In the genomic region with DNA sequence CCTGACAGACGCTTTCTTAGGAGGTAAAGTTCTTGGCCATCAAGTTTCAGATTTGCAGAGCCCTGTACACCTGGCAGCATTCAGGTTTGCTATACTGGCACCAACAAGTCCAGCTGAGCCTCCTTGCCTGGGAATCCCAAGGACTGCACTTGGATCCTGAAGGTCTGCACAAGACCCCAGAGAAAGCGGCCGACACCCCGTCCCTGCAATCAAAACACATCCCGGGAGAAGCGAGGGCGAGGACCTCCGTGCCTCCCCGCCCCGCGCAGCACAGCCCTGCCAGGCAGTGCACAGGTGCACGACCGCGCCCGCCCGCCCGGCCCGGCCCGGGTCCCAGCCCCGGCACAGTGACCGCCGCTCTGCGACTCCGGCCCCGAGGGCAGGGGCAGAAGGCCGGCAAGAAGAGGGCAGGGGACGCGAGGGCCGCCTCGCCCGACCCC, we compare ENCODE assay signal across 8 cellular contexts. TPM values are rescaled to one million over a fixed set of nuclear protein-coding genes. Genes with fewer than 3 reads are reported as not detected.
DNase-seq lines count a peak whose midpoint lies in the region; ATAC-seq and TF ChIP-seq lines count a peak whose summit lies in the region.

No MANE protein-coding gene starts in this region.

- no peaks in the 10 kb centered on the region for H3K9me3 ChIP-seq in CD8-positive, alpha-beta T cell (ENCODE audit: low read length)
- H3K9me3 ChIP-seq in NT2/D1 (ENCODE audit: insufficient read depth, low read length) = no peaks in the 10 kb centered on the region
- H3K9me3 ChIP-seq in mucosa of rectum (ENCODE audit: control insufficient read depth in 2 of 2, low read length in 2 of 2) = no peaks in the 10 kb centered on the region

- H3K9ac ChIP-seq in NT2/D1 (ENCODE audit: insufficient read length, low read depth) = peak overlapping the region; percentile 80
- peak overlapping the region; percentile 81 to 91 for H3K9ac ChIP-seq in mucosa of rectum (ENCODE audit: low read depth in 1 of 2, low read length in 2 of 2)

- H3K27ac ChIP-seq in CD8-positive, alpha-beta T cell (ENCODE audit: low read depth, low read length) = peak overlapping the region; percentile 89
- peak overlapping the region; percentile 83 to 98 for H3K27ac ChIP-seq in coronary artery
- peak overlapping the region; percentile 93 for H3K27ac ChIP-seq in mucosa of rectum (ENCODE audit: low read depth in 2 of 2, low read length in 2 of 2)

- intact Hi-C loops in CD8-positive, alpha-beta T cell (cut with DNase I, micrococcal nuclease) = loop anchor here (1.0 to 5.0 kb wide), 11 partner anchors 103 to 1114 kb away; a partner anchor contains a TSS
- intact Hi-C loops in posterior vena cava (cut with DNase I) = loop anchor here in 1 of 2 donors (5.0 kb wide), 1 partner anchor 104 kb away; no protein-coding TSS in a partner anchor

- no peak for ATAC-seq in CD8-positive, alpha-beta T cell
- ATAC-seq in GM21717 (IDR thresholded peaks at IDR 0.05; ENCODE audit: unreplicated experiment) = peak; percentile 26

- peak overlapping the region; percentile 91 for H3K27ac Mint-ChIP-seq in CD8-positive, alpha-beta T cell

- no peaks in the 10 kb centered on the region for H3K36me3 ChIP-seq in CD8-positive, alpha-beta T cell (ENCODE audit: insufficient read depth, low read length)
- H3K36me3 ChIP-seq in NT2/D1 (ENCODE audit: insufficient read depth, insufficient read length, low read length) (peaks cover 3% of the 10 kb centered on the region), mucosa of rectum (ENCODE audit: control insufficient read depth in 2 of 2, insufficient read depth in 2 of 2, low read length in 2 of 2) (no peaks in the 10 kb centered on the region)

- H3K4me3 ChIP-seq in CD8-positive, alpha-beta T cell (ENCODE audit: low read depth, low read length) = peak overlapping the region; percentile 100
- H3K4me3 ChIP-seq in NT2/D1 (ENCODE audit: insufficient read length, low read depth) (peak overlapping the region; percentile 72), coronary artery (peak overlapping the region; percentile 98), mucosa of rectum (ENCODE audit: low read length in 2 of 2) (peak overlapping the region; percentile 85 to 87)

- H3K4me1 Mint-ChIP-seq in CD8-positive, alpha-beta T cell (ENCODE audit: low read depth) = peaks cover 51% of the 10 kb centered on the region

- peak in 3 of 7 experiments; percentile 5 to 18 (median 9) for DNase-seq in CD8-positive, alpha-beta T cell
- DNase-seq in NT2/D1 (ENCODE audit: low read depth, low spot score) (no peak), coronary artery (ENCODE audit: low spot score) (peak; percentile 80), SK-N-DZ (ENCODE audit: low spot score) (no peak), posterior vena cava (ENCODE audit: low spot score) (no peak), HuH-7 (ENCODE audit: low spot score) (no peak)

- no peak for TF ChIP-seq CTCF in CD8-positive, alpha-beta T cell (IDR thresholded peaks at IDR 0.05)
- no peak for TF ChIP-seq CTCF in coronary artery (IDR thresholded peaks at IDR 0.05)

- H3K27me3 ChIP-seq in CD8-positive, alpha-beta T cell (ENCODE audit: insufficient read depth, low read length) = no peaks in the 10 kb centered on the region
- peaks cover 6% of the 10 kb centered on the region for H3K27me3 ChIP-seq in NT2/D1 (ENCODE audit: insufficient read depth, insufficient read length)
- no peaks in the 10 kb centered on the region for H3K27me3 ChIP-seq in mucosa of rectum (ENCODE audit: control insufficient read depth in 2 of 2, insufficient read depth in 2 of 2, low read length in 2 of 2)

- H3K36me3 Mint-ChIP-seq in CD8-positive, alpha-beta T cell = peaks cover 13% of the 10 kb centered on the region

- POLR2A ChIA-PET in CD8-positive, alpha-beta T cell (lab: Charles Lee) = interaction anchor here (1.0 to 1.8 kb wide), 4 partner anchors 10 to 459 kb away, joined by 3 to 8 read pairs (median 6); a partner anchor contains a TSS

- CTCF ChIA-PET in CD8-positive, alpha-beta T cell (lab: Charles Lee) = interaction anchor here (1.7 to 2.0 kb wide), 4 partner anchors 10 to 199 kb away, joined by 5 to 17 read pairs (median 8); no protein-coding TSS in a partner anchor

- H3K9me3 Mint-ChIP-seq in CD8-positive, alpha-beta T cell = no peaks in the 10 kb centered on the region

- peaks cover 34% of the 10 kb centered on the region for H3K4me1 ChIP-seq in CD8-positive, alpha-beta T cell (ENCODE audit: insufficient read depth, low read length)
- H3K4me1 ChIP-seq in NT2/D1 (ENCODE audit: insufficient read depth, insufficient read length) (no peaks in the 10 kb centered on the region), mucosa of rectum (ENCODE audit: control insufficient read depth in 2 of 2, insufficient read depth in 2 of 2, low read length in 2 of 2) (peaks cover 6 to 13% of the 10 kb centered on the region in 2 donors)

- H3K4me3 Mint-ChIP-seq in CD8-positive, alpha-beta T cell = peak overlapping the region; percentile 91

- H3K27me3 Mint-ChIP-seq in CD8-positive, alpha-beta T cell (ENCODE audit: low read depth) = no peaks in the 10 kb centered on the region

RNA-seq across cellular contexts. Expression of a gene that starts 0.6 kb away (rescaled TPM):
- 10 to 100 TPM; 53.7 to 56.7 TPM for total RNA-seq in CD8-positive, alpha-beta T cell
- polyA plus RNA-seq in SK-N-DZ (2014; cell fraction: cytosol; rRNA removed) = 23.9 and 44.0 TPM in 2 replicates
- polyA plus RNA-seq in SK-N-DZ (2014; cell fraction: nucleus; rRNA removed) = 12.4 and 27.9 TPM in 2 replicates
- total RNA-seq in posterior vena cava = 10 to 100 TPM; 72.8 to 76.5 TPM

RNA-seq across cellular contexts. Expression of a gene that starts 43.3 kb away (rescaled TPM):
- not detected for total RNA-seq in CD8-positive, alpha-beta T cell
- polyA plus RNA-seq in SK-N-DZ (2014; cell fraction: cytosol; rRNA removed) = 4.7 and 5.7 TPM in 2 replicates
- 2.0 and 3.5 TPM in 2 replicates for polyA plus RNA-seq in SK-N-DZ (2014; cell fraction: nucleus; rRNA removed)
- total RNA-seq in posterior vena cava = 1 to 10 TPM in 1 of 2 donors, under 1 TPM in 1; 0.52 to 2.7 TPM
